15 cellular contexts compared by ENCODE assay signal in genomic region chr9:131724678-131725077, GRCh38. TPM values are rescaled to one million over a fixed set of nuclear protein-coding genes. Genes with fewer than 3 reads are reported as not detected.
DNase-seq lines count a peak whose midpoint lies in the region; ATAC-seq and TF ChIP-seq lines count a peak whose summit lies in the region.
"Had no signal": no experiment of that assay in that cellular context is flagged by ENCODE, and none has a peak within 500 bp of the region (broad histone marks: within the 10 kb centered on the region; RNA-seq: fewer than 3 reads in every experiment).

No MANE protein-coding gene starts in this region.

- H3K27me3 Mint-ChIP-seq in activated naive CD4-positive, alpha-beta T cell treated with anti-CD3 and anti-CD28 coated beads, Interleukin-2, amount 10 ng/mL, durations not matched to agents 7 days and 5 days, result no peaks in the 10 kb centered on the region

- no peaks in the 10 kb centered on the region for H3K36me3 ChIP-seq in adrenal gland (replicated peaks in 1 of 2)

- ATAC-seq in stimulated activated effector memory CD8-positive, alpha-beta T cell treated with anti-CD3 and anti-CD28 coated beads, Interleukin-12 subunit alpha, Interleukin-12 subunit beta, amount 100 ng/mL, for 72 hours, result no peak
- ATAC-seq in HG03045 (IDR thresholded peaks at IDR 0.05; ENCODE audit: unreplicated experiment) (no peak), GM21447 (IDR thresholded peaks at IDR 0.05; ENCODE audit: unreplicated experiment) (no peak)

- intact Hi-C loops in adrenal gland (cut with DNase I), result no loop called here

- 33 to 60% (median 54%) methylated on average over 2 of the region's 2 CpGs for WGBS in adrenal gland, 4 donors

- no peak for TF ChIP-seq CTCF in adrenal gland (IDR thresholded peaks at IDR 0.05)

- H3K4me1 Mint-ChIP-seq in activated naive CD4-positive, alpha-beta T cell treated with anti-CD3 and anti-CD28 coated beads, Interleukin-2, amount 10 ng/mL, durations not matched to agents 7 days and 5 days, result peaks cover 79% of the 10 kb centered on the region
- H3K4me1 Mint-ChIP-seq in stimulated activated effector memory CD8-positive, alpha-beta T cell treated with anti-CD3 and anti-CD28 coated beads, Interleukin-12 subunit alpha, Interleukin-12 subunit beta, amount 100 ng/mL, for 72 hours, result peaks cover 89% of the 10 kb centered on the region

- H3K4me1 ChIP-seq in adrenal gland (replicated peaks in 1 of 2), result peaks cover 15 to 39% of the 10 kb centered on the region in 2 donors

- CTCF ChIA-PET in activated naive CD4-positive, alpha-beta T cell treated with anti-CD3 and anti-CD28 coated beads, Interleukin-2, amount 10 ng/mL, durations not matched to agents 7 days and 5 days (lab: Charles Lee), result interaction anchor here (1.1 to 1.3 kb wide), 2 partner anchors 14 to 133 kb away, joined by 3 to 4 read pairs; no protein-coding TSS in a partner anchor

- no peaks in the 10 kb centered on the region for H3K9me3 Mint-ChIP-seq in activated naive CD4-positive, alpha-beta T cell treated with anti-CD3 and anti-CD28 coated beads, Interleukin-2, amount 10 ng/mL, durations not matched to agents 7 days and 5 days
- H3K9me3 Mint-ChIP-seq in stimulated activated effector memory CD8-positive, alpha-beta T cell treated with anti-CD3 and anti-CD28 coated beads, Interleukin-12 subunit alpha, Interleukin-12 subunit beta, amount 100 ng/mL, for 72 hours, result no peaks in the 10 kb centered on the region
- H3K9me3 Mint-ChIP-seq: mesothelial cell of epicardium had no signal

- H3K27ac ChIP-seq in adrenal gland, result peak overlapping the region in 3 of 5 donors; percentile 25 to 36 (median 28)

- no peaks in the 10 kb centered on the region for H3K27me3 ChIP-seq in adrenal gland

- no peaks in the 10 kb centered on the region for H3K9me3 ChIP-seq in adrenal gland (replicated peaks in 1 of 3)

- DNase-seq in activated naive CD4-positive, alpha-beta T cell treated with anti-CD3 and anti-CD28 coated beads, Interleukin-2, amount 10 ng/mL, durations not matched to agents 7 days and 5 days, result no peak
- no peak for DNase-seq in activated naive CD4-positive, alpha-beta T cell (lab: John Stamatoyannopoulos, UW)
- DNase-seq in NCI-H524 treated with DMSO at 0.1 percent for 48 hours (lab: John Stamatoyannopoulos, UW) (peak; percentile 17), adrenal gland (no peak), activated gamma-delta T cell (lab: John Stamatoyannopoulos, UW) (no peak)
- no peak for DNase-seq in stimulated activated effector memory CD8-positive, alpha-beta T cell treated with anti-CD3 and anti-CD28 coated beads, Interleukin-12 subunit alpha, Interleukin-12 subunit beta, amount 100 ng/mL, for 72 hours (ENCODE audit: low spot score in 2 of 2)
- DNase-seq: amniotic stem cell, DMS53, head of caudate nucleus, NCI-H1930, Right ventricle myocardium superior, T1000 had no signal

- H3K36me3 Mint-ChIP-seq in activated naive CD4-positive, alpha-beta T cell treated with anti-CD3 and anti-CD28 coated beads, Interleukin-2, amount 10 ng/mL, durations not matched to agents 7 days and 5 days, result peaks cover 29% of the 10 kb centered on the region
- peaks cover 64% of the 10 kb centered on the region for H3K36me3 Mint-ChIP-seq in stimulated activated effector memory CD8-positive, alpha-beta T cell treated with anti-CD3 and anti-CD28 coated beads, Interleukin-12 subunit alpha, Interleukin-12 subunit beta, amount 100 ng/mL, for 72 hours

- no peak overlapping the region for H3K4me3 Mint-ChIP-seq in activated naive CD4-positive, alpha-beta T cell treated with anti-CD3 and anti-CD28 coated beads, Interleukin-2, amount 10 ng/mL, durations not matched to agents 7 days and 5 days
- H3K4me3 Mint-ChIP-seq in stimulated activated effector memory CD8-positive, alpha-beta T cell treated with anti-CD3 and anti-CD28 coated beads, Interleukin-12 subunit alpha, Interleukin-12 subunit beta, amount 100 ng/mL, for 72 hours, result peak overlapping the region; percentile 46
- H3K4me3 Mint-ChIP-seq: mesothelial cell of epicardium had no signal

- no peak for TF ChIP-seq POLR2A in adrenal gland (IDR thresholded peaks at IDR 0.05)

- peak overlapping the region; percentile 60 for H3K27ac Mint-ChIP-seq in activated naive CD4-positive, alpha-beta T cell treated with anti-CD3 and anti-CD28 coated beads, Interleukin-2, amount 10 ng/mL, durations not matched to agents 7 days and 5 days
- H3K27ac Mint-ChIP-seq in stimulated activated effector memory CD8-positive, alpha-beta T cell treated with anti-CD3 and anti-CD28 coated beads, Interleukin-12 subunit alpha, Interleukin-12 subunit beta, amount 100 ng/mL, for 72 hours, result peak overlapping the region; percentile 95
- H3K27ac Mint-ChIP-seq: mesothelial cell of epicardium had no signal

- no peak overlapping the region for H3K4me3 ChIP-seq in adrenal gland

RNA-seq across cellular contexts. Expression of gene RAPGEF1, which starts 15.2 kb away (rescaled TPM):
- total RNA-seq in adrenal gland, result 100 to 1,000 TPM in 1 of 8 donors, 10 to 100 TPM in 7; 38.6 to 136 (median 61.2) TPM
- 10 to 100 TPM; 14.5 to 48.7 (median 26.9) TPM for polyA plus RNA-seq in adrenal gland
